Comparison of ENCODE assay signal across 11 cellular contexts in genomic region chr2:218255441-218255840, GRCh38. TPM values are rescaled to one million over a fixed set of nuclear protein-coding genes. Genes with fewer than 3 reads are reported as not detected.
DNase-seq lines count a peak whose midpoint lies in the region; ATAC-seq and TF ChIP-seq lines count a peak whose summit lies in the region.
"Had no signal": no experiment of that assay in that cellular context is flagged by ENCODE, and none has a peak within 500 bp of the region (broad histone marks: within the 10 kb centered on the region; RNA-seq: fewer than 3 reads in every experiment).

No MANE protein-coding gene starts in this region.

- peak overlapping the region; percentile 60 for H3K27ac Mint-ChIP-seq in activated naive CD8-positive, alpha-beta T cell treated with anti-CD3 and anti-CD28 coated beads for 36 hours
- H3K27ac Mint-ChIP-seq in memory B cell, result peak overlapping the region; percentile 88

- no peaks in the 10 kb centered on the region for H3K27me3 Mint-ChIP-seq in activated naive CD8-positive, alpha-beta T cell treated with anti-CD3 and anti-CD28 coated beads for 36 hours
- no peaks in the 10 kb centered on the region for H3K27me3 Mint-ChIP-seq in memory B cell

- H3K9me3 Mint-ChIP-seq in activated naive CD8-positive, alpha-beta T cell treated with anti-CD3 and anti-CD28 coated beads for 36 hours, result no peaks in the 10 kb centered on the region
- no peaks in the 10 kb centered on the region for H3K9me3 Mint-ChIP-seq in memory B cell

- peaks cover 35% of the 10 kb centered on the region for H3K4me1 Mint-ChIP-seq in activated naive CD8-positive, alpha-beta T cell treated with anti-CD3 and anti-CD28 coated beads for 36 hours
- H3K4me1 Mint-ChIP-seq in memory B cell, result peaks cover 18% of the 10 kb centered on the region

- no peak overlapping the region for H3K4me3 ChIP-seq in AG10803 (ENCODE audit: low read length)
- H3K4me3 ChIP-seq: prostate gland had no signal

- no peak overlapping the region for H3K4me3 Mint-ChIP-seq in activated naive CD8-positive, alpha-beta T cell treated with anti-CD3 and anti-CD28 coated beads for 36 hours
- H3K4me3 Mint-ChIP-seq in memory B cell, result no peak overlapping the region

- peaks cover 27% of the 10 kb centered on the region for H3K36me3 Mint-ChIP-seq in activated naive CD8-positive, alpha-beta T cell treated with anti-CD3 and anti-CD28 coated beads for 36 hours
- peaks cover 19% of the 10 kb centered on the region for H3K36me3 Mint-ChIP-seq in memory B cell

- TF ChIP-seq CTCF in AG10803 (conservative IDR thresholded peaks at IDR 0.05; ENCODE audit: low read length), result no peak

- no peak for ATAC-seq in memory B cell (ENCODE audit: low read depth)

- DNase-seq in AG10803 (ENCODE audit: low read depth) (peak; percentile 62), GM03348 (ENCODE audit: low spot score) (peak; percentile 20), memory B cell (ENCODE audit: low spot score in 2 of 2) (no peak), anterior cingulate cortex (lab: John Stamatoyannopoulos, UW) (no peak), cortex of kidney (lab: John Stamatoyannopoulos, UW) (no peak)
- no peak for DNase-seq in activated naive CD8-positive, alpha-beta T cell treated with anti-CD3 and anti-CD28 coated beads for 36 hours
- DNase-seq in stimulated activated CD4-positive, alpha-beta T cell treated with anti-CD3 and anti-CD28 coated beads, Interleukin-15, amount 100 ng/mL, for 24 hours, result no peak
- DNase-seq: activated CD4-positive, alpha-beta T cell treated with anti-CD3 and anti-CD28 coated beads, Interleukin-2, amount 50 U/mL, for 1 hour; NCI-H2081 treated with DMSO at 0.1 percent for 48 hours; stimulated activated CD4-positive, alpha-beta T cell treated with anti-CD3 and anti-CD28 coated beads, Interleukin-4, amount 100 ng/mL, for 24 hours had no signal

RNA-seq across cellular contexts. Expression of gene GPBAR1, which starts 5.4 kb away (rescaled TPM):
- total RNA-seq in activated naive CD8-positive, alpha-beta T cell treated with anti-CD3 and anti-CD28 coated beads for 36 hours, result under 1 TPM; 0.24 to 0.58 TPM

RNA-seq across cellular contexts. Expression of gene AAMP, which starts 14.5 kb away (rescaled TPM):
- total RNA-seq in activated naive CD8-positive, alpha-beta T cell treated with anti-CD3 and anti-CD28 coated beads for 36 hours, result 10 to 100 TPM; 94.6 to 97.7 TPM

RNA-seq across cellular contexts. Expression of gene PNKD, which starts 14.9 kb away (rescaled TPM):
- 10 to 100 TPM; 23.6 to 25.1 TPM for total RNA-seq in activated naive CD8-positive, alpha-beta T cell treated with anti-CD3 and anti-CD28 coated beads for 36 hours

RNA-seq across cellular contexts. Expression of gene TMBIM1, which starts 36.9 kb away (rescaled TPM):
- total RNA-seq in activated naive CD8-positive, alpha-beta T cell treated with anti-CD3 and anti-CD28 coated beads for 36 hours, result 10 to 100 TPM; 47.5 to 52.2 TPM

RNA-seq across cellular contexts. Expression of gene ARPC2, which starts 38.5 kb away (rescaled TPM):
- total RNA-seq in activated naive CD8-positive, alpha-beta T cell treated with anti-CD3 and anti-CD28 coated beads for 36 hours, result 100 to 1,000 TPM; 562 to 566 TPM

Comparison
In these comparisons a context has a peak if more than half of its experiments do, and no peak if none do; other contexts are left out.
1. DNase-seq: peak in AG10803 (single experiment) and GM03348 (single experiment); none in activated naive CD8-positive, alpha-beta T cell treated with anti-CD3 and anti-CD28 coated beads for 36 hours (single experiment), memory B cell (0 of 2), stimulated activated CD4-positive, alpha-beta T cell treated with anti-CD3 and anti-CD28 coated beads, Interleukin-15, amount 100 ng/mL, for 24 hours (single experiment), anterior cingulate cortex (0 of 58) and cortex of kidney (single experiment).